23 cellular contexts compared by ENCODE assay signal in the genomic region with DNA sequence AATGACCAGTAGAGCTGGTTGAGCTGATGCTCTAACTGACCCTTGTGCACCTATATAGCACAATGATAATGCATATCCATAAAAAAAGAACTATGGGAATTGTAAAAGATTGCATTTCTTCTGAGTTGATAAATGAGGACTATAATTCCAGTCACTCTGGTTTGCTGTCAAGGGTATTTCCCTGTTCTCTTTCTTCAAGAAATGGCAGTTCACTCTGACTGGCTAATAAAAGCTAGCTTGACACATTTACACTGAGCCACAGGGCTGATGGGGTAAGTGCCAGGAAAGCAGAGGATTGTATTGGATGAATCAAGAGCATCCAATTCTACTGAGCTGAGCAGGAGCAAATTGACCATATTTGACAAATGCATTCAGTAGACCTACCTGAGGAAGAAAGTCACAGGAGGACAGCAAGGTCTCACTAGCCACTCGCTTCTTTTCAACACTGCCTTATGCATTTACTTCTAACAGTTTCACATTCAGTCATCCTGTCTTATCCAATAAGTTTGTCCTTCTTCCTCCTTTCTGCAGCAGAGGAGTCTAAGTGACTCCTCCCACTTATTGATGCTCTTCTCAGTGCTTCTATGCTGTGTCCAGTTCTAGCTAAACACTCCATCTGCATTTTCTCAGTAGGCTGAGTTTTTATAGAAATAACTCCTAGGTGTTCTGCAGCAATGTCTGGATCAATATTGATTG.
"Had no signal": no experiment of that assay in that cellular context is flagged by ENCODE, and none has a peak within 500 bp of the region (broad histone marks: within the 10 kb centered on the region; RNA-seq: fewer than 3 reads in every experiment).

No MANE protein-coding gene starts in this region.

- DNase-seq: activated CD4-positive, alpha-beta T cell treated with anti-CD3 and anti-CD28 coated beads for 4 hours; activated CD4-positive, CD25-positive, alpha-beta regulatory T cell; activated CD8-positive, alpha-beta memory T cell treated with anti-CD3 and anti-CD28 coated beads, Interleukin-2, amount 10 ng/mL, durations not matched to agents 7 days and 5 days; activated CD8-positive, alpha-beta T cell treated with anti-CD3 and anti-CD28 coated beads, Interleukin-2, amount 10 ng/mL, durations not matched to agents 7 days and 5 days; activated effector memory CD4-positive, alpha-beta T cell treated with Interleukin-2 at 50 U/mL for 16 hours; activated naive CD4-positive, alpha-beta T cell; activated T-cell treated with anti-CD3 and anti-CD28 coated beads, Interleukin-2, amount 50 U/mL, for 24 hours; aorta; caudate nucleus; Karpas-422; MM.1S; NCI-H1105 treated with DMSO at 0.1 percent for 48 hours; NCI-H1436 treated with DMSO at 0.1 percent for 48 hours; NCI-H187; NCI-H2081; NCI-H510A treated with DMSO at 0.1 percent for 48 hours; NCI-H69; NK-92 treated with Interleukin-12 subunit alpha and Interleukin-12 subunit beta, amount 100 ng/mL, for 24 hours; PC-9; SHP77 treated with DMSO at 0.1 percent for 48 hours; T-cell; T-helper 2 cell; T1000 had no signal

- ATAC-seq: activated CD8-positive, alpha-beta memory T cell treated with anti-CD3 and anti-CD28 coated beads, Interleukin-2, amount 10 ng/mL, durations not matched to agents 7 days and 5 days; activated CD8-positive, alpha-beta T cell treated with anti-CD3 and anti-CD28 coated beads, Interleukin-2, amount 10 ng/mL, durations not matched to agents 7 days and 5 days; T-cell had no signal
